Comparison of ENCODE assay signal across 12 cellular contexts in the genomic region with DNA sequence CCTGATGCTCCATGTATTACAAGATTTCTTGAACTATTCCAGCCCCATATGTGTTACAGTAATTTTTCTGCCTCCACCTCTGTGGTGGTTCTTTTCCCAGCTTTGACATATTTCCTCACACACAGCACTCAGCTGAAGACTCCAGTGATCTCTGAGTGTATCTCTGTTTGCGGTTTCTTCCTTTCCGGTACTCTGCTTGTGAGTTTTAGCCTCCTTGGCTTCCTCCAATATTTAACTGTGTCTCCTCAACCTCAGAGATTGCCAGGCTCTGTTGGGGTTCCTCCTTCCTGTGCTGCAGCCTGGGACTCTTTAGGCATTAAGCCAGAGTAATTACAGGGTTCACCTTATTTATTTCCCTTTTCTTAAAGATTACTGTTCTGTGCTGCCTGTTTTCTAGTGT.
DNase-seq lines count a peak whose midpoint lies in the region; TF ChIP-seq lines count a peak whose summit lies in the region.
"Had no signal": no experiment of that assay in that cellular context is flagged by ENCODE, and none has a peak within 500 bp of the region (broad histone marks: within the 10 kb centered on the region; RNA-seq: fewer than 3 reads in every experiment).

No MANE protein-coding gene starts in this region.

- H3K27me3 Mint-ChIP-seq in activated T-cell treated with anti-CD3 and anti-CD28 coated beads, Interleukin-2, amount 50 U/mL, for 24 hours, result no peaks in the 10 kb centered on the region
- H3K27me3 Mint-ChIP-seq in activated naive CD8-positive, alpha-beta T cell, result no peaks in the 10 kb centered on the region
- H3K27me3 Mint-ChIP-seq in osteocyte (ENCODE audit: unreplicated experiment), result no peaks in the 10 kb centered on the region

- TF ChIP-seq CTCF in Loucy (conservative IDR thresholded peaks at IDR 0.05; ENCODE audit: low read length), result no peak
- TF ChIP-seq CTCF in osteocyte (IDR thresholded peaks at IDR 0.05), result no peak
- no peak for TF ChIP-seq CTCF in foreskin fibroblast (IDR thresholded peaks at IDR 0.05; ENCODE audit: low read depth, low read length)

- H3K27ac Mint-ChIP-seq in activated T-cell treated with anti-CD3 and anti-CD28 coated beads, Interleukin-2, amount 50 U/mL, for 24 hours, result peak overlapping the region; percentile 85
- H3K27ac Mint-ChIP-seq in activated naive CD8-positive, alpha-beta T cell, result peak overlapping the region; percentile 55
- H3K27ac Mint-ChIP-seq in osteocyte (ENCODE audit: unreplicated experiment), result peak overlapping the region; percentile 43

- H3K4me3 Mint-ChIP-seq in activated T-cell treated with anti-CD3 and anti-CD28 coated beads, Interleukin-2, amount 50 U/mL, for 24 hours, result no peak overlapping the region
- H3K4me3 Mint-ChIP-seq in activated naive CD8-positive, alpha-beta T cell, result peak overlapping the region; percentile 60
- H3K4me3 Mint-ChIP-seq in osteocyte (ENCODE audit: unreplicated experiment), result no peak overlapping the region

- no peak overlapping the region for H2AFZ ChIP-seq in Loucy (ENCODE audit: low read length)

- no peaks in the 10 kb centered on the region for H3K9me2 ChIP-seq in Loucy (replicated peaks; ENCODE audit: low read depth, low read length)

- no peaks in the 10 kb centered on the region for H3K9me3 ChIP-seq in Loucy (ENCODE audit: insufficient read depth, low read depth, low read length)
- H3K9me3 ChIP-seq: BE2C had no signal

- H3K4me1 ChIP-seq in Loucy (ENCODE audit: insufficient read depth, low read length, poor library complexity, severe bottlenecking), result peaks cover 23% of the 10 kb centered on the region
- H3K4me1 ChIP-seq: BE2C had no signal

- peaks cover 3% of the 10 kb centered on the region for H3K9me3 Mint-ChIP-seq in activated T-cell treated with anti-CD3 and anti-CD28 coated beads, Interleukin-2, amount 50 U/mL, for 24 hours
- H3K9me3 Mint-ChIP-seq in activated naive CD8-positive, alpha-beta T cell (ENCODE audit: low read depth), result peaks cover 5% of the 10 kb centered on the region
- H3K9me3 Mint-ChIP-seq in osteocyte (ENCODE audit: unreplicated experiment), result no peaks in the 10 kb centered on the region

- 0 out of 2 replicates have a peak, but pooled peaks cover 6% of the 10 kb centered on the region for H3K79me2 ChIP-seq in Loucy (ENCODE audit: insufficient read depth, low read length)

- H3K4me3 ChIP-seq in Loucy (ENCODE audit: low read length, poor library complexity, severe bottlenecking) (no peak overlapping the region), foreskin fibroblast (ENCODE audit: low read depth in 1 of 2, low read length in 2 of 2) (no peak overlapping the region)

- H3K9ac ChIP-seq in Loucy (ENCODE audit: low read depth, low read length, poor library complexity, severe bottlenecking), result no peak overlapping the region

- DNase-seq in activated T-cell treated with anti-CD3 and anti-CD28 coated beads, Interleukin-2, amount 50 U/mL, for 24 hours, result no peak
- no peak for DNase-seq in activated T-cell treated with anti-CD3 and anti-CD28 coated beads for 4 hours
- DNase-seq in osteocyte (ENCODE audit: extremely low spot score, unreplicated experiment), result no peak
- DNase-seq in NCI-H524 treated with DMSO at 0.1 percent for 48 hours (lab: John Stamatoyannopoulos, UW), result no peak
- no peak for DNase-seq in foreskin fibroblast
- DNase-seq in NCI-H2196 (lab: John Stamatoyannopoulos, UW; ENCODE audit: unreplicated experiment), result no peak
- DNase-seq: activated CD4-positive, alpha-beta T cell treated with anti-CD3 and anti-CD28 coated beads, Interleukin-2, amount 50 U/mL, for 4 hours; BE2C; head of caudate nucleus; stimulated activated CD4-positive, alpha-beta T cell treated with anti-CD3 and anti-CD28 coated beads, Interleukin-15, amount 100 ng/mL, for 24 hours had no signal

- peaks cover 34% of the 10 kb centered on the region for H3K36me3 ChIP-seq in Loucy (ENCODE audit: insufficient read depth, low read length)

- no peaks in the 10 kb centered on the region for H4K20me1 ChIP-seq in Loucy (ENCODE audit: insufficient read depth, low read length, poor library complexity, severe bottlenecking)

- peaks cover 74% of the 10 kb centered on the region for H3K4me1 Mint-ChIP-seq in activated T-cell treated with anti-CD3 and anti-CD28 coated beads, Interleukin-2, amount 50 U/mL, for 24 hours (ENCODE audit: low read depth)
- peaks cover 77% of the 10 kb centered on the region for H3K4me1 Mint-ChIP-seq in activated naive CD8-positive, alpha-beta T cell (ENCODE audit: low read depth)
- H3K4me1 Mint-ChIP-seq in osteocyte (ENCODE audit: unreplicated experiment), result peaks cover 15% of the 10 kb centered on the region

- no peaks in the 10 kb centered on the region for H3K27me3 ChIP-seq in Loucy (ENCODE audit: insufficient read depth, low read length, poor library complexity, severe bottlenecking)
- H3K27me3 ChIP-seq: BE2C had no signal

- H3K36me3 Mint-ChIP-seq in activated T-cell treated with anti-CD3 and anti-CD28 coated beads, Interleukin-2, amount 50 U/mL, for 24 hours (ENCODE audit: low read depth), result peaks cover 97% of the 10 kb centered on the region
- H3K36me3 Mint-ChIP-seq in activated naive CD8-positive, alpha-beta T cell, result peaks cover 41% of the 10 kb centered on the region
- H3K36me3 Mint-ChIP-seq in osteocyte (ENCODE audit: unreplicated experiment), result peaks cover 39% of the 10 kb centered on the region

- H3K4me2 ChIP-seq in Loucy (ENCODE audit: low read depth, low read length, poor library complexity, severe bottlenecking), result peak overlapping the region; percentile 13

- peaks cover 5% of the 10 kb centered on the region; the same call in 1 of the 2 replicates for H3F3A ChIP-seq in Loucy (ENCODE audit: low read depth)
